ENCODE assay signal across 1 cellular context in the genomic region with DNA sequence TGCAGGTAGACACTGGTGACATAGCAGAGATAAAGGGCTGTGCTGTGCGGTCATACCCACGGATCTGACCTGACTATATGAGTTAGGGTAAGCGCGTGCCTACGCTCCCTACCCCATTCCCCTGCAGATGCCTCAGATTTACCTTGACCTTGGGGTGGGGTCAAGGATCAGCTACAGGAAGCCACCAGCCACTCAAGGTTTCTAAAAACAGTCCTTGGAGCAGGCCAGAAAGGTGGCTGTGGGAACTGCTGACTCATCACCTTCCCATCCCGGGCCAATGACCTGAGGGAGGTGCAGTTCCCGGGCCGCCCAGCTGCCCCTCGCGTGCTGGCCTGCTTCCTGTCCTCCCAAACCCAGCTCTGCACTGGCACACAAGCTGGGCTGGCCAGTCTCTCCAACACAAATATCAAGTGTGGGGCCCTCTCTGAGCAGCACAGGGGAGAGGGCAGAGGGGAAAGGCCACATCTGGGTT.
TF ChIP-seq lines count a peak whose summit lies in the region.

No MANE protein-coding gene starts in this region.

TF ChIP-seq in K562, 482 proteins besides CTCF, POLR2A, EP300 and RAD21 (continued from another document and continues in another):
- TF ChIP-seq RHOXF2B (CRISPR knock-in tag; conservative IDR thresholded peaks at IDR 0.05) (no peak), CHCHD3 (CRISPR knock-in tag; IDR thresholded peaks at IDR 0.05) (no peak), ZNF507 (tag; conservative IDR thresholded peaks at IDR 0.05) (no peak), ZNF518B (CRISPR knock-in tag; IDR thresholded peaks at IDR 0.05) (no peak), LCOR (CRISPR knock-in tag; IDR thresholded peaks at IDR 0.05) (no peak), FOXA1 (IDR thresholded peaks at IDR 0.05; ENCODE audit: borderline replicate concordance) (no peak), DIDO1 (tag; IDR thresholded peaks at IDR 0.05; ENCODE audit: low read depth) (no peak), CC2D1A (IDR thresholded peaks at IDR 0.05) (no peak), POLR2G (IDR thresholded peaks at IDR 0.05; ENCODE audit: low read depth, low read length) (0 out of 2 replicates have a peak, but pooled peaks have one; percentile 21), ZEB2 (IDR thresholded peaks at IDR 0.05) (peak; percentile 68; the same call in 1 of the 2 replicates), NFE2L1 (tag; IDR thresholded peaks at IDR 0.05; ENCODE audit: borderline replicate concordance, low read depth) (peak; percentile 55; the same call in 1 of the 2 replicates), ZFP1 (CRISPR knock-in tag; IDR thresholded peaks at IDR 0.05) (no peak), HIVEP1 (CRISPR knock-in tag; IDR thresholded peaks at IDR 0.05) (no peak), FOXJ2 (tag; IDR thresholded peaks at IDR 0.05) (no peak), ATF6 (CRISPR knock-in tag; IDR thresholded peaks at IDR 0.05) (no peak), ZNF316 (IDR thresholded peaks at IDR 0.05) (peak; percentile 100), ATF7 (IDR thresholded peaks at IDR 0.05) (peak; percentile 16; the same call in 1 of the 2 replicates), DNMT1 (IDR thresholded peaks at IDR 0.05) (no peak), C11orf30 (IDR thresholded peaks at IDR 0.05; ENCODE audit: low read depth) (peak; percentile 100), IRF2 (CRISPR knock-in tag; IDR thresholded peaks at IDR 0.05) (no peak), RBBP5 (IDR thresholded peaks at IDR 0.05; ENCODE audit: borderline replicate concordance, insufficient read depth, low read length, poor library complexity, severe bottlenecking) (no peak), ZNF740 (CRISPR knock-in tag; IDR thresholded peaks at IDR 0.05) (no peak), ZNF740 (tag; IDR thresholded peaks at IDR 0.05) (no peak), ZNF146 (CRISPR knock-in tag; IDR thresholded peaks at IDR 0.05; ENCODE audit: unreplicated experiment) (no peak), REST (CRISPR knock-in tag; IDR thresholded peaks at IDR 0.05; ENCODE audit: low read depth) (no peak), ETV1 (tag; conservative IDR thresholded peaks at IDR 0.05; ENCODE audit: low read depth) (peak; percentile 61), HMG20A (CRISPR knock-in tag; conservative IDR thresholded peaks at IDR 0.05) (no peak), ZKSCAN3 (CRISPR knock-in tag; IDR thresholded peaks at IDR 0.05) (no peak), CTBP1 (IDR thresholded peaks at IDR 0.05; ENCODE audit: borderline replicate concordance) (peak; percentile 68; the same call in 1 of the 2 replicates), SNIP1 (IDR thresholded peaks at IDR 0.05; ENCODE audit: low read depth) (no peak), POLR3A (IDR thresholded peaks at IDR 0.05; ENCODE audit: borderline replicate concordance, extremely low read depth, insufficient read depth, insufficient read length) (no peak), DPF2 (IDR thresholded peaks at IDR 0.05) (peak; percentile 63), ZBED1 (IDR thresholded peaks at IDR 0.05) (no peak), NR2C2 (CRISPR knock-in tag; IDR thresholded peaks at IDR 0.05) (no peak), NR2C2 (tag; IDR thresholded peaks at IDR 0.05) (peak; percentile 77), ARID2 (IDR thresholded peaks at IDR 0.05) (no peak), ZNF639 (CRISPR knock-in tag; conservative IDR thresholded peaks at IDR 0.05 in 1 of 2, IDR thresholded peaks at IDR 0.05 in 1 of 2) (no peak), ZNF253 (CRISPR knock-in tag; conservative IDR thresholded peaks at IDR 0.05) (no peak), GATAD2B (IDR thresholded peaks at IDR 0.05; ENCODE audit: borderline replicate concordance) (no peak), CEBPB (tag; IDR thresholded peaks at IDR 0.05) (no peak), ZNF592 (IDR thresholded peaks at IDR 0.05) (peak; percentile 58), ZC3H11A (IDR thresholded peaks at IDR 0.05; ENCODE audit: low read depth, low read length) (no peak), SMARCE1 (IDR thresholded peaks at IDR 0.05) (0 out of 2 replicates have a peak, but pooled peaks have one; percentile 14)
- TF ChIP-seq, protein P1, sequence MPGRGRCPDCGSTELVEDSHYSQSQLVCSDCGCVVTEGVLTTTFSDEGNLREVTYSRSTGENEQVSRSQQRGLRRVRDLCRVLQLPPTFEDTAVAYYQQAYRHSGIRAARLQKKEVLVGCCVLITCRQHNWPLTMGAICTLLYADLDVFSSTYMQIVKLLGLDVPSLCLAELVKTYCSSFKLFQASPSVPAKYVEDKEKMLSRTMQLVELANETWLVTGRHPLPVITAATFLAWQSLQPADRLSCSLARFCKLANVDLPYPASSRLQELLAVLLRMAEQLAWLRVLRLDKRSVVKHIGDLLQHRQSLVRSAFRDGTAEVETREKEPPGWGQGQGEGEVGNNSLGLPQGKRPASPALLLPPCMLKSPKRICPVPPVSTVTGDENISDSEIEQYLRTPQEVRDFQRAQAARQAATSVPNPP (IDR thresholded peaks at IDR 0.05; ENCODE audit: borderline replicate concordance, insufficient read depth, insufficient read length) = no peak
- TF ChIP-seq, protein P2, sequence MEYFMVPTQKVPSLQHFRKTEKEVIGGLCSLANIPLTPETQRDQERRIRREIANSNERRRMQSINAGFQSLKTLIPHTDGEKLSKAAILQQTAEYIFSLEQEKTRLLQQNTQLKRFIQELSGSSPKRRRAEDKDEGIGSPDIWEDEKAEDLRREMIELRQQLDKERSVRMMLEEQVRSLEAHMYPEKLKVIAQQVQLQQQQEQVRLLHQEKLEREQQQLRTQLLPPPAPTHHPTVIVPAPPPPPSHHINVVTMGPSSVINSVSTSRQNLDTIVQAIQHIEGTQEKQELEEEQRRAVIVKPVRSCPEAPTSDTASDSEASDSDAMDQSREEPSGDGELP (CRISPR knock-in tag; IDR thresholded peaks at IDR 0.05; ENCODE audit: borderline replicate concordance) = peak; percentile 21; the same call in 1 of the 2 replicates
- TF ChIP-seq, protein P3, sequence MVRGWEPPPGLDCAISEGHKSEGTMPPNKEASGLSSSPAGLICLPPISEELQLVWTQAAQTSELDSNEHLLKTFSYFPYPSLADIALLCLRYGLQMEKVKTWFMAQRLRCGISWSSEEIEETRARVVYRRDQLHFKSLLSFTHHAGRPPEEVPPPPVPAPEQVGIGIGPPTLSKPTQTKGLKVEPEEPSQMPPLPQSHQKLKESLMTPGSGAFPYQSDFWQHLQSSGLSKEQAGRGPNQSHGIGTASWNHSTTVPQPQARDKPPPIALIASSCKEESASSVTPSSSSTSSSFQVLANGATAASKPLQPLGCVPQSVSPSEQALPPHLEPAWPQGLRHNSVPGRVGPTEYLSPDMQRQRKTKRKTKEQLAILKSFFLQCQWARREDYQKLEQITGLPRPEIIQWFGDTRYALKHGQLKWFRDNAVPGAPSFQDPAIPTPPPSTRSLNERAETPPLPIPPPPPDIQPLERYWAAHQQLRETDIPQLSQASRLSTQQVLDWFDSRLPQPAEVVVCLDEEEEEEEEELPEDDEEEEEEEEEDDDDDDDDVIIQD (CRISPR knock-in tag; IDR thresholded peaks at IDR 0.05) = no peak
